In the genomic region with DNA sequence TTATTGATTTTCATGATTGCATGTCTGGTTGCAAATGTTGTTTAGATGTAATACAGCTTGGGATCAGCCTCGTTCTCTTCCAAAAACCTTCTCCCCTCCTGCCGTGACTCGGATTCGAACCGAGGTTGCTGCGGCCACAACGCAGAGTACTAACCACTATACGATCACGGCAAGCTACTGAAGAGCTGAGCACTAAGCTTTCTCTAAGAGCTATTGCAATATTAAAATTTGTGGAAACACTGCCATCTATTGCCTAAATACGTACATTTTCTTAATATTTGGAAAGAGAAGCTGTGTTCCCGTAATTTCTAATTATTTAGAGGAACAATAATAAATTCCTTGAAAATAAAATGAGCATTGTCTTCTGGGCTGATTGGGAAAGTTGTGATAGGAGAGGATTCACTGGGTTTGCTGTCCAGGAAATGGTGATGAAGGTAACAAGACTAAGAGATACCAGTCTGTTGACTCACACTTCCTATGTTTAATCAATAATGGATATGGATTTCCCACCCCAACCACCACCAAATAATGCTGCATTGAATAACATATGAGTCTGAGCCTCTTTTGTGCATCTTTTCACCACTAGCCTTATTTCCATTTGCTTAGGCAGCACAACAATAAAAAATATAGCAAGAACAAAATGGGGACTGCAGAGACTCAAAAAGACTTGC, we compare ENCODE assay signal across 8 cellular contexts.
DNase-seq lines count a peak whose midpoint lies in the region; ATAC-seq and TF ChIP-seq lines count a peak whose summit lies in the region.
"Had no signal": no experiment of that assay in that cellular context is flagged by ENCODE, and none has a peak within 500 bp of the region (broad histone marks: within the 10 kb centered on the region; RNA-seq: fewer than 3 reads in every experiment).

No MANE protein-coding gene starts in this region.

- H2BK20ac ChIP-seq in H9 (ENCODE audit: low read depth, low read length, poor library complexity, severe bottlenecking) = no peak overlapping the region

- H3K27ac ChIP-seq in H9 (ENCODE audit: insufficient read length, low read depth, low read length) = no peak overlapping the region
- no peak overlapping the region for H3K27ac ChIP-seq in effector memory CD4-positive, alpha-beta T cell (ENCODE audit: insufficient read depth, low read length, poor library complexity, severe bottlenecking)

- H3K4me3 ChIP-seq in effector memory CD4-positive, alpha-beta T cell (ENCODE audit: insufficient read depth, low read depth, low read length, poor library complexity, severe bottlenecking) = no peak overlapping the region

- H2BK5ac ChIP-seq in H9 (ENCODE audit: insufficient read length, low read length) = no peak overlapping the region

- no peaks in the 10 kb centered on the region; the same call in 1 of the 2 replicates for H3K27me3 Mint-ChIP-seq in H9 (ENCODE audit: low read depth)

- H3K9me3 Mint-ChIP-seq in H9 = no peaks in the 10 kb centered on the region; a peak in 1 of 5 replicates
- H3K9me3 Mint-ChIP-seq: activated B cell treated with CpG ODN at 0.5 μM for 24 hours had no signal

- H2BK12ac ChIP-seq in H9 (ENCODE audit: insufficient read length, low read depth, low read length) = no peak overlapping the region

- H3K56ac ChIP-seq in H9 (ENCODE audit: insufficient read length, low read depth, low read length) = no peak overlapping the region

- H3K79me1 ChIP-seq in H9 (ENCODE audit: insufficient read depth, low read depth, low read length, poor library complexity, severe bottlenecking) = no peaks in the 10 kb centered on the region

- no peak overlapping the region for H3K4ac ChIP-seq in H9 (ENCODE audit: low read depth, low read length)

- H3K36me3 ChIP-seq in effector memory CD4-positive, alpha-beta T cell (ENCODE audit: control insufficient read depth, insufficient read depth, low read length) = no peaks in the 10 kb centered on the region

- no peak for ATAC-seq in GM18511 (IDR thresholded peaks at IDR 0.05; ENCODE audit: unreplicated experiment)

- no peak overlapping the region for H3K14ac ChIP-seq in H9 (ENCODE audit: insufficient read depth, low read length)

- H3K4me1 Mint-ChIP-seq in H9 = peaks cover 11 to 15% of the 10 kb centered on the region in 2 experiments
- H3K4me1 Mint-ChIP-seq: activated B cell treated with CpG ODN at 0.5 μM for 24 hours had no signal

- H4K5ac ChIP-seq in H9 (ENCODE audit: insufficient read length, low read depth, low read length) = no peak overlapping the region

- no peak overlapping the region for H2AFZ ChIP-seq in H9 (ENCODE audit: low read length)

- no peak overlapping the region for H3K9ac ChIP-seq in H9 (ENCODE audit: extremely low read depth, insufficient read length, low read length)

- H3K9me3 ChIP-seq in H9 (ENCODE audit: control insufficient read depth, low read depth, low read length) = no peaks in the 10 kb centered on the region
- H3K9me3 ChIP-seq in effector memory CD4-positive, alpha-beta T cell (ENCODE audit: control insufficient read depth, low read length) = no peaks in the 10 kb centered on the region

- no peak overlapping the region for H3K23ac ChIP-seq in H9 (ENCODE audit: insufficient read length, low read depth, low read length)

- H3K4me1 ChIP-seq in H9 (ENCODE audit: insufficient read depth, low read length) = no peaks in the 10 kb centered on the region; the same call in 1 of the 2 replicates
- H3K4me1 ChIP-seq in effector memory CD4-positive, alpha-beta T cell (ENCODE audit: control insufficient read depth, insufficient read depth, low read length, poor library complexity, severe bottlenecking) = no peaks in the 10 kb centered on the region

- WGBS in H9 (ENCODE audit: extremely low coverage, insufficient read length, low lambda C conversion rate) = no CpG with 5 or more reads among the region's 11 CpGs

- H3K27ac Mint-ChIP-seq in H9 = no peak overlapping the region
- H3K27ac Mint-ChIP-seq: activated B cell treated with CpG ODN at 0.5 μM for 24 hours had no signal

- no peak overlapping the region for H2BK120ac ChIP-seq in H9 (ENCODE audit: low read depth, low read length, poor library complexity, severe bottlenecking)

- no peaks in the 10 kb centered on the region for H4K20me1 ChIP-seq in H9 (ENCODE audit: control insufficient read depth, insufficient read depth, insufficient read length)

- H3K27me3 ChIP-seq in H9 (ENCODE audit: insufficient read depth, low read length) = no peaks in the 10 kb centered on the region
- H3K27me3 ChIP-seq in effector memory CD4-positive, alpha-beta T cell (replicated peaks; ENCODE audit: control insufficient read depth, insufficient read depth, low read length, poor library complexity, severe bottlenecking) = no peaks in the 10 kb centered on the region

- no peaks in the 10 kb centered on the region; a peak in 2 of 7 replicates for H3K36me3 Mint-ChIP-seq in H9 (ENCODE audit: insufficient read depth in 1 of 3, low read depth in 3 of 3)

- no peak overlapping the region for H4K91ac ChIP-seq in H9 (ENCODE audit: insufficient read length, low read depth, low read length)

- no peaks in the 10 kb centered on the region for H3K23me2 ChIP-seq in H9 (ENCODE audit: insufficient read length, low read depth, low read length, poor library complexity, severe bottlenecking)

- no peak overlapping the region for H2BK15ac ChIP-seq in H9 (ENCODE audit: low read depth, low read length)

- no peak overlapping the region for H3T11ph ChIP-seq in H9 (ENCODE audit: low read length)

- H3K4me3 Mint-ChIP-seq in H9 = no peak overlapping the region
- H3K4me3 Mint-ChIP-seq: activated B cell treated with CpG ODN at 0.5 μM for 24 hours had no signal

- H4K8ac ChIP-seq in H9 (replicated peaks; ENCODE audit: insufficient read length, low read depth, low read length) = no peak overlapping the region

- DNase-seq in H9 (no peak), NCI-H460 (ENCODE audit: extremely low read depth, low read depth) (peak; percentile 53), dermis blood vessel endothelial cell (peak; percentile 78), myocyte (ENCODE audit: low read depth) (peak; percentile 60), NCI-H187 treated with DMSO at 0.1 percent for 48 hours (lab: John Stamatoyannopoulos, UW) (no peak)
- DNase-seq in effector memory CD4-positive, alpha-beta T cell = no peak
- DNase-seq: activated B cell treated with CpG ODN at 0.5 μM for 24 hours had no signal

- no peak overlapping the region for H3K18ac ChIP-seq in H9 (ENCODE audit: insufficient read length, low read depth, low read length)

- H2AK5ac ChIP-seq in H9 (ENCODE audit: insufficient read length, low read length) = no peak overlapping the region

- TF ChIP-seq CTCF in H9 (conservative IDR thresholded peaks at IDR 0.05) = peak; percentile 34; the same call in 2 of the 3 replicates

- no peaks in the 10 kb centered on the region for H3K79me2 ChIP-seq in H9 (ENCODE audit: insufficient read depth, low read length)

- H3K4me2 ChIP-seq in H9 (ENCODE audit: insufficient read depth, insufficient read length, low read length) = no peak overlapping the region

Comparison
In these comparisons a context has a peak if more than half of its experiments do, and no peak if none do; other contexts are left out.
1. DNase-seq: peak in NCI-H460 (single experiment), dermis blood vessel endothelial cell (single experiment) and myocyte (single experiment); none in H9 (single experiment), NCI-H187 treated with DMSO at 0.1 percent for 48 hours (single experiment) and effector memory CD4-positive, alpha-beta T cell (0 of 3).